In genomic region chr15:99250494-99251435, GRCh38 we compare ENCODE assay signal across 8 cellular contexts. TPM values are rescaled to one million over a fixed set of nuclear protein-coding genes. Genes with fewer than 3 reads are reported as not detected.
DNase-seq lines count a peak whose midpoint lies in the region; ATAC-seq, FAIRE-seq and TF ChIP-seq lines count a peak whose summit lies in the region.

No MANE protein-coding gene starts in this region.

- no peaks in the 10 kb centered on the region for H3K9me1 ChIP-seq in endothelial cell of umbilical vein (replicated peaks; ENCODE audit: control insufficient read depth, extremely low read depth, insufficient read depth, low read length)

- H2AFZ ChIP-seq in endothelial cell of umbilical vein (ENCODE audit: low read depth, low read length): peak overlapping the region; percentile 79

- peak overlapping the region; percentile 77 for H3K27ac Mint-ChIP-seq in activated CD8-positive, alpha-beta memory T cell treated with anti-CD3 and anti-CD28 coated beads, Interleukin-2, amount 10 ng/mL, durations not matched to agents 7 days and 5 days
- peak overlapping the region; percentile 98 for H3K27ac Mint-ChIP-seq in mesothelial cell of epicardium

- H3K9me3 ChIP-seq in endothelial cell of umbilical vein (replicated peaks; ENCODE audit: control insufficient read depth, insufficient read depth, low read length): no peaks in the 10 kb centered on the region

- H3K36me3 Mint-ChIP-seq in activated CD8-positive, alpha-beta memory T cell treated with anti-CD3 and anti-CD28 coated beads, Interleukin-2, amount 10 ng/mL, durations not matched to agents 7 days and 5 days: peaks cover 7% of the 10 kb centered on the region
- H3K36me3 Mint-ChIP-seq in mesothelial cell of epicardium: no peaks in the 10 kb centered on the region

- FAIRE-seq in HTR-8/SVneo (lab: Jason Lieb, UNC) (peak; percentile 89), endothelial cell of umbilical vein (lab: Jason Lieb, UNC) (peak; percentile 81)

- in situ Hi-C loops in Caki2 (cut with HindIII; ENCODE audit: low pct_unique_long_range_greater_than_20kb, low sequenced_read_pairs): no loop called here

- H3K27ac ChIP-seq in endothelial cell of umbilical vein (ENCODE audit: insufficient read depth, low read depth, low read length): peak overlapping the region; percentile 89

- TF ChIP-seq CTCF in endothelial cell of umbilical vein (IDR thresholded peaks at IDR 0.05; ENCODE audit: extremely low read depth in 1 of 2, insufficient read depth in 1 of 2, low read depth in 1 of 2, low read length in 2 of 2) (no peak), mesothelial cell of epicardium (IDR thresholded peaks at IDR 0.05; ENCODE audit: unreplicated experiment) (no peak)

- peak; percentile 89 for TF ChIP-seq POLR2A in endothelial cell of umbilical vein (IDR thresholded peaks at IDR 0.05; ENCODE audit: low read depth, low read length)

- BruUV-seq in endothelial cell of umbilical vein (replicated peaks; lab: Mats Ljungman, UMichigan): TSS peak; percentile 82

- H3K4me3 ChIP-seq in endothelial cell of umbilical vein (replicated peaks in 1 of 3; ENCODE audit: insufficient read depth in 1 of 3, low read depth in 1 of 3, low read length in 3 of 3): peak overlapping the region; percentile 77 to 100 (median 80)

- dilution Hi-C loops in endothelial cell of umbilical vein (cut with MboI; ENCODE audit: extremely low pct_ligation_motif_present, low sequenced_read_pairs): no loop called here

- intact Hi-C loops in endothelial cell of umbilical vein (cut with micrococcal nuclease): loop anchor here (1.0 to 2.0 kb wide), 3 partner anchors 126 to 458 kb away; no protein-coding TSS in a partner anchor

- no peaks in the 10 kb centered on the region for H3K9me3 Mint-ChIP-seq in activated CD8-positive, alpha-beta memory T cell treated with anti-CD3 and anti-CD28 coated beads, Interleukin-2, amount 10 ng/mL, durations not matched to agents 7 days and 5 days (ENCODE audit: low read depth)
- H3K9me3 Mint-ChIP-seq in mesothelial cell of epicardium: no peaks in the 10 kb centered on the region

- H3K79me2 ChIP-seq in endothelial cell of umbilical vein (ENCODE audit: control insufficient read depth, insufficient read depth, low read length): peaks cover 26% of the 10 kb centered on the region

- no peaks in the 10 kb centered on the region for H3K27me3 ChIP-seq in endothelial cell of umbilical vein (ENCODE audit: control insufficient read depth in 2 of 2, insufficient read depth in 2 of 2, low read length in 2 of 2)

- peak overlapping the region; percentile 80 for H3K4me2 ChIP-seq in endothelial cell of umbilical vein (ENCODE audit: insufficient read depth, low read length)

- DNase-seq in Caki2 (ENCODE audit: low read depth): peak; percentile 96
- DNase-seq in HTR-8/SVneo (ENCODE audit: insufficient read length, low spot score): peak; percentile 94
- DNase-seq in NOMO-1 treated with DMSO at 0.1 percent for 48 hours (lab: John Stamatoyannopoulos, UW; ENCODE audit: unreplicated experiment): peak; percentile 98
- DNase-seq in activated CD8-positive, alpha-beta memory T cell treated with anti-CD3 and anti-CD28 coated beads, Interleukin-2, amount 10 ng/mL, durations not matched to agents 7 days and 5 days: peak; percentile 98
- peak; percentile 100 for DNase-seq in endothelial cell of umbilical vein (ENCODE audit: low read depth, low spot score)
- DNase-seq in mesothelial cell of epicardium (ENCODE audit: low spot score in 2 of 2, unreplicated experiment in 2 of 2): peak; percentile 94 to 98
- peak; percentile 92 to 96 for DNase-seq in stimulated activated CD8-positive, alpha-beta memory T cell treated with anti-CD3 and anti-CD28 coated beads, Interleukin-15, amount 100 ng/mL, for 48 hours (ENCODE audit: low read depth in 2 of 2)

- no peaks in the 10 kb centered on the region for H3K36me3 ChIP-seq in endothelial cell of umbilical vein (ENCODE audit: control insufficient read depth in 2 of 2, extremely low read depth in 1 of 2, insufficient read depth in 2 of 2, low read length in 2 of 2)

- no peaks in the 10 kb centered on the region for H4K20me1 ChIP-seq in endothelial cell of umbilical vein (replicated peaks; ENCODE audit: control insufficient read depth, extremely low read depth, insufficient read depth, low read length)

- POLR2A ChIA-PET in endothelial cell of umbilical vein (lab: Charles Lee): interaction anchor here (1.1 kb wide), 1 partner anchor 483 kb away, joined by 3 read pairs; the partner anchor contains the start of gene LYSMD4

- ATAC-seq in GM21381 (IDR thresholded peaks at IDR 0.05; ENCODE audit: unreplicated experiment): peak; percentile 90
- peak; percentile 99 for ATAC-seq in activated CD8-positive, alpha-beta memory T cell treated with anti-CD3 and anti-CD28 coated beads, Interleukin-2, amount 10 ng/mL, durations not matched to agents 7 days and 5 days

- H3K4me1 Mint-ChIP-seq in activated CD8-positive, alpha-beta memory T cell treated with anti-CD3 and anti-CD28 coated beads, Interleukin-2, amount 10 ng/mL, durations not matched to agents 7 days and 5 days: peaks cover 30% of the 10 kb centered on the region
- peaks cover 23% of the 10 kb centered on the region for H3K4me1 Mint-ChIP-seq in mesothelial cell of epicardium

- CTCF ChIA-PET in activated CD8-positive, alpha-beta memory T cell treated with anti-CD3 and anti-CD28 coated beads, Interleukin-2, amount 10 ng/mL, durations not matched to agents 7 days and 5 days (lab: Charles Lee): interaction anchor here (1.0 to 2.4 kb wide), 5 partner anchors 21 to 482 kb away, joined by 4 to 10 read pairs (median 5); partner anchors contain the start of genes LYSMD4 and SYNM
- CTCF ChIA-PET in endothelial cell of umbilical vein (lab: Charles Lee): interaction anchor here (1.0 to 3.0 kb wide), 9 partner anchors 9 to 505 kb away, joined by 3 to 16 read pairs (median 4); partner anchors contain the start of gene SYNM

- peak overlapping the region; percentile 80 for H3K4me3 Mint-ChIP-seq in activated CD8-positive, alpha-beta memory T cell treated with anti-CD3 and anti-CD28 coated beads, Interleukin-2, amount 10 ng/mL, durations not matched to agents 7 days and 5 days
- no peak overlapping the region for H3K4me3 Mint-ChIP-seq in mesothelial cell of epicardium

- no peaks in the 10 kb centered on the region for H3K27me3 Mint-ChIP-seq in activated CD8-positive, alpha-beta memory T cell treated with anti-CD3 and anti-CD28 coated beads, Interleukin-2, amount 10 ng/mL, durations not matched to agents 7 days and 5 days
- H3K27me3 Mint-ChIP-seq in mesothelial cell of epicardium (ENCODE audit: low read depth): no peaks in the 10 kb centered on the region

- H3K9ac ChIP-seq in endothelial cell of umbilical vein (replicated peaks; ENCODE audit: extremely low read depth, insufficient read depth, low read length): peak overlapping the region; percentile 97

- H3K4me1 ChIP-seq in endothelial cell of umbilical vein (ENCODE audit: control insufficient read depth, extremely low read depth, insufficient read depth, low read length): peaks cover 30% of the 10 kb centered on the region

TF ChIP-seq in endothelial cell of umbilical vein, 7 proteins besides CTCF, POLR2A, EP300 and RAD21:
- TF ChIP-seq POLR2AphosphoS5 (IDR thresholded peaks at IDR 0.05; ENCODE audit: insufficient read depth, low read depth, low read length) (peak; percentile 93), GATA2 (IDR thresholded peaks at IDR 0.05; ENCODE audit: insufficient read depth, insufficient read length, low read depth, low read length) (no peak), MAX (IDR thresholded peaks at IDR 0.05; ENCODE audit: insufficient read depth, insufficient read length) (peak; percentile 23), EZH2 (IDR thresholded peaks at IDR 0.05; ENCODE audit: borderline replicate concordance, low read depth, low read length, severe bottlenecking) (no peak)

RNA-seq across cellular contexts. Expression of gene LRRC28, which starts 0.5 kb away (rescaled TPM):
- total RNA-seq in Caki2 (2014; rRNA removed; shearing (Covaris generic); ENCODE audit: low replicate concordance): 17.2 and 28.2 TPM in 2 replicates
- total RNA-seq in activated CD8-positive, alpha-beta memory T cell treated with anti-CD3 and anti-CD28 coated beads, Interleukin-2, amount 10 ng/mL, durations not matched to agents 7 days and 5 days: 10 to 100 TPM; 21.2 to 21.7 TPM
- total RNA-seq in endothelial cell of umbilical vein: 19.6 and 22.4 TPM in 2 replicates
- polyA plus RNA-seq in endothelial cell of umbilical vein: 26.7 and 27.8 TPM in 2 replicates
- polyA plus RNA-seq in endothelial cell of umbilical vein (2011; cell fraction: cytosol; rRNA removed): 26.0 TPM in 2 replicates
- 22.9 and 23.9 TPM in 2 replicates for polyA plus RNA-seq in endothelial cell of umbilical vein (2011; cell fraction: nucleus; rRNA removed)
- 17.3 and 21.0 TPM in 2 replicates for polyA plus RNA-seq in endothelial cell of umbilical vein (2012)
- 46.6 and 47.2 TPM in 2 replicates for polyA minus RNA-seq in endothelial cell of umbilical vein
- 2.6 TPM for polyA minus RNA-seq in endothelial cell of umbilical vein (2011; cell fraction: cytosol; rRNA and poly(A)+ RNA removed)
- polyA minus RNA-seq in endothelial cell of umbilical vein (2011; cell fraction: nucleus; rRNA and poly(A)+ RNA removed): 57.0 and 84.0 TPM in 2 replicates
- total RNA-seq in mesothelial cell of epicardium: 29.3 to 30.2 TPM (median 29.8 TPM) in 3 replicates

RNA-seq across cellular contexts. Expression of gene TTC23, which starts 1.4 kb away (rescaled TPM):
- total RNA-seq in Caki2 (2014; rRNA removed; shearing (Covaris generic); ENCODE audit: low replicate concordance): 18.1 and 34.1 TPM in 2 replicates
- total RNA-seq in activated CD8-positive, alpha-beta memory T cell treated with anti-CD3 and anti-CD28 coated beads, Interleukin-2, amount 10 ng/mL, durations not matched to agents 7 days and 5 days: 1 to 10 TPM; 1.2 TPM
- 18.6 and 27.3 TPM in 2 replicates for total RNA-seq in endothelial cell of umbilical vein
- 3.0 and 4.1 TPM in 2 replicates for polyA plus RNA-seq in endothelial cell of umbilical vein
- 3.6 and 4.5 TPM in 2 replicates for polyA plus RNA-seq in endothelial cell of umbilical vein (2011; cell fraction: cytosol; rRNA removed)
- polyA plus RNA-seq in endothelial cell of umbilical vein (2011; cell fraction: nucleus; rRNA removed): 10.1 and 10.9 TPM in 2 replicates
- polyA plus RNA-seq in endothelial cell of umbilical vein (2012): 15.8 and 18.0 TPM in 2 replicates
- 6.5 and 7.0 TPM in 2 replicates for polyA minus RNA-seq in endothelial cell of umbilical vein
- 4.0 TPM for polyA minus RNA-seq in endothelial cell of umbilical vein (2011; cell fraction: cytosol; rRNA and poly(A)+ RNA removed)
- polyA minus RNA-seq in endothelial cell of umbilical vein (2011; cell fraction: nucleus; rRNA and poly(A)+ RNA removed): 16.3 and 22.2 TPM in 2 replicates
- total RNA-seq in mesothelial cell of epicardium: 32.3 to 34.6 TPM (median 34.0 TPM) in 3 replicates

Comparison
In these comparisons a context has a peak if more than half of its experiments do, and no peak if none do; other contexts are left out.
1. Peak in every context shown above with its lines: DNase-seq, ATAC-seq, H3K4me3 ChIP-seq and H3K27ac ChIP-seq.